1 cellular context compared by ENCODE assay signal in the genomic region with DNA sequence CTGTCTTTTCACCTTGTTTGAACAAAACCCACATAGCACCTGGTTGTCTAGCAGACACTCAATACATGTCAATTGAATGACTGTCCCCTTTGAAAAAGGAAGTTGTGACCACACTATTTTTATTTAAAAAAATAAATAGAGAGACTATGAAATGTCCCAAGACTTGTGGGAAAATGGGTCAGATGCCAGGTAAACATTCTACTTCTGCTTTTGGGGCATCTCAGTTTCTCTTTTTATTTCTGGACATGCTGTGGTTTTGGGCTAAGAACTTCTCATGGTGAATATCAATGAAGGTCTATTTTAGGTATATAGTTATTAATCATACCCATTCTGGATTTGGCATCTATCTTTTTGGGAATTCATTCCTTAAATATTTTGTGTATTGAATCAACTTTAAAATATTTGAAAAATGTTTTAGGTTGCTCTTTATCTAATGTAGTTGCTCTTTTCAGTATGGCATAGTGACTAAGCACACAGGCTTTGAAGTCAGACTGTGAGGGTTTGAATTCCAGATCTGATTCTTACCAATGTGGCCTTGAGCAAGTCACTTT.
A peak's percentile ranks its signal among the peaks of the same experiment; 100 is the strongest.
TF ChIP-seq lines count a peak whose summit lies in the region.

No MANE protein-coding gene starts in this region.

TF ChIP-seq in GM12878, 131 proteins besides CTCF, POLR2A, EP300 and RAD21 (continued from another document and continues in another):
- TF ChIP-seq MLLT1 (IDR thresholded peaks at IDR 0.05) (no peak), E4F1 (IDR thresholded peaks at IDR 0.05; ENCODE audit: borderline replicate concordance, partially characterized antibody) (no peak), RELA (IDR thresholded peaks at IDR 0.05; ENCODE audit: borderline replicate concordance, partially characterized antibody) (no peak), EED (IDR thresholded peaks at IDR 0.05; ENCODE audit: low read depth) (no peak), IRF4 (IDR thresholded peaks at IDR 0.05; ENCODE audit: low read depth, low read length) (no peak), PBX3 (IDR thresholded peaks at IDR 0.05; ENCODE audit: insufficient replicate concordance, low read depth, low read length) (no peak), TBL1XR1 (IDR thresholded peaks at IDR 0.05; ENCODE audit: low read depth, low read length) (no peak), NFYA (IDR thresholded peaks at IDR 0.05; ENCODE audit: borderline replicate concordance, low read depth, low read length) (no peak), ZBTB11 (CRISPR knock-in tag; IDR thresholded peaks at IDR 0.05) (no peak), MXI1 (IDR thresholded peaks at IDR 0.05; ENCODE audit: low read depth, low read length) (no peak), NBN (IDR thresholded peaks at IDR 0.05) (0 out of 2 replicates have a peak, but pooled peaks have one; percentile 27), HDAC6 (IDR thresholded peaks at IDR 0.05; ENCODE audit: unreplicated experiment) (no peak), PML (IDR thresholded peaks at IDR 0.05; ENCODE audit: low read length) (no peak), SIX5 (IDR thresholded peaks at IDR 0.05; ENCODE audit: low read depth, low read length, severe bottlenecking) (no peak), KAT2A (conservative IDR thresholded peaks at IDR 0.05; ENCODE audit: control insufficient read depth, low read depth, low read length) (no peak), GABPA (IDR thresholded peaks at IDR 0.05; ENCODE audit: low read depth) (no peak), SPI1 (IDR thresholded peaks at IDR 0.05; ENCODE audit: borderline replicate concordance, insufficient read depth, low read depth, low read length) (peak; percentile 27; the same call in 1 of the 2 replicates), TARDBP (IDR thresholded peaks at IDR 0.05; ENCODE audit: borderline replicate concordance) (no peak), SUPT20H (IDR thresholded peaks at IDR 0.05; ENCODE audit: borderline replicate concordance, control insufficient read depth, low read depth, low read length) (no peak), RAD51 (IDR thresholded peaks at IDR 0.05) (no peak), CHD1 (IDR thresholded peaks at IDR 0.05; ENCODE audit: low read depth, low read length) (no peak), MYB (IDR thresholded peaks at IDR 0.05; ENCODE audit: borderline replicate concordance, low read depth, low read length) (no peak)
- TF ChIP-seq, protein P1, sequence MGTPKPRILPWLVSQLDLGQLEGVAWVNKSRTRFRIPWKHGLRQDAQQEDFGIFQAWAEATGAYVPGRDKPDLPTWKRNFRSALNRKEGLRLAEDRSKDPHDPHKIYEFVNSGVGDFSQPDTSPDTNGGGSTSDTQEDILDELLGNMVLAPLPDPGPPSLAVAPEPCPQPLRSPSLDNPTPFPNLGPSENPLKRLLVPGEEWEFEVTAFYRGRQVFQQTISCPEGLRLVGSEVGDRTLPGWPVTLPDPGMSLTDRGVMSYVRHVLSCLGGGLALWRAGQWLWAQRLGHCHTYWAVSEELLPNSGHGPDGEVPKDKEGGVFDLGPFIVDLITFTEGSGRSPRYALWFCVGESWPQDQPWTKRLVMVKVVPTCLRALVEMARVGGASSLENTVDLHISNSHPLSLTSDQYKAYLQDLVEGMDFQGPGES (IDR thresholded peaks at IDR 0.05): no peak
- TF ChIP-seq, protein P2, sequence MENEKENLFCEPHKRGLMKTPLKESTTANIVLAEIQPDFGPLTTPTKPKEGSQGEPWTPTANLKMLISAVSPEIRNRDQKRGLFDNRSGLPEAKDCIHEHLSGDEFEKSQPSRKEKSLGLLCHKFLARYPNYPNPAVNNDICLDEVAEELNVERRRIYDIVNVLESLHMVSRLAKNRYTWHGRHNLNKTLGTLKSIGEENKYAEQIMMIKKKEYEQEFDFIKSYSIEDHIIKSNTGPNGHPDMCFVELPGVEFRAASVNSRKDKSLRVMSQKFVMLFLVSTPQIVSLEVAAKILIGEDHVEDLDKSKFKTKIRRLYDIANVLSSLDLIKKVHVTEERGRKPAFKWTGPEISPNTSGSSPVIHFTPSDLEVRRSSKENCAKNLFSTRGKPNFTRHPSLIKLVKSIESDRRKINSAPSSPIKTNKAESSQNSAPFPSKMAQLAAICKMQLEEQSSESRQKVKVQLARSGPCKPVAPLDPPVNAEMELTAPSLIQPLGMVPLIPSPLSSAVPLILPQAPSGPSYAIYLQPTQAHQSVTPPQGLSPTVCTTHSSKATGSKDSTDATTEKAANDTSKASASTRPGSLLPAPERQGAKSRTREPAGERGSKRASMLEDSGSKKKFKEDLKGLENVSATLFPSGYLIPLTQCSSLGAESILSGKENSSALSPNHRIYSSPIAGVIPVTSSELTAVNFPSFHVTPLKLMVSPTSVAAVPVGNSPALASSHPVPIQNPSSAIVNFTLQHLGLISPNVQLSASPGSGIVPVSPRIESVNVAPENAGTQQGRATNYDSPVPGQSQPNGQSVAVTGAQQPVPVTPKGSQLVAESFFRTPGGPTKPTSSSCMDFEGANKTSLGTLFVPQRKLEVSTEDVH (IDR thresholded peaks at IDR 0.05; ENCODE audit: low read depth, partially characterized antibody): no peak
- TF ChIP-seq, protein P3, sequence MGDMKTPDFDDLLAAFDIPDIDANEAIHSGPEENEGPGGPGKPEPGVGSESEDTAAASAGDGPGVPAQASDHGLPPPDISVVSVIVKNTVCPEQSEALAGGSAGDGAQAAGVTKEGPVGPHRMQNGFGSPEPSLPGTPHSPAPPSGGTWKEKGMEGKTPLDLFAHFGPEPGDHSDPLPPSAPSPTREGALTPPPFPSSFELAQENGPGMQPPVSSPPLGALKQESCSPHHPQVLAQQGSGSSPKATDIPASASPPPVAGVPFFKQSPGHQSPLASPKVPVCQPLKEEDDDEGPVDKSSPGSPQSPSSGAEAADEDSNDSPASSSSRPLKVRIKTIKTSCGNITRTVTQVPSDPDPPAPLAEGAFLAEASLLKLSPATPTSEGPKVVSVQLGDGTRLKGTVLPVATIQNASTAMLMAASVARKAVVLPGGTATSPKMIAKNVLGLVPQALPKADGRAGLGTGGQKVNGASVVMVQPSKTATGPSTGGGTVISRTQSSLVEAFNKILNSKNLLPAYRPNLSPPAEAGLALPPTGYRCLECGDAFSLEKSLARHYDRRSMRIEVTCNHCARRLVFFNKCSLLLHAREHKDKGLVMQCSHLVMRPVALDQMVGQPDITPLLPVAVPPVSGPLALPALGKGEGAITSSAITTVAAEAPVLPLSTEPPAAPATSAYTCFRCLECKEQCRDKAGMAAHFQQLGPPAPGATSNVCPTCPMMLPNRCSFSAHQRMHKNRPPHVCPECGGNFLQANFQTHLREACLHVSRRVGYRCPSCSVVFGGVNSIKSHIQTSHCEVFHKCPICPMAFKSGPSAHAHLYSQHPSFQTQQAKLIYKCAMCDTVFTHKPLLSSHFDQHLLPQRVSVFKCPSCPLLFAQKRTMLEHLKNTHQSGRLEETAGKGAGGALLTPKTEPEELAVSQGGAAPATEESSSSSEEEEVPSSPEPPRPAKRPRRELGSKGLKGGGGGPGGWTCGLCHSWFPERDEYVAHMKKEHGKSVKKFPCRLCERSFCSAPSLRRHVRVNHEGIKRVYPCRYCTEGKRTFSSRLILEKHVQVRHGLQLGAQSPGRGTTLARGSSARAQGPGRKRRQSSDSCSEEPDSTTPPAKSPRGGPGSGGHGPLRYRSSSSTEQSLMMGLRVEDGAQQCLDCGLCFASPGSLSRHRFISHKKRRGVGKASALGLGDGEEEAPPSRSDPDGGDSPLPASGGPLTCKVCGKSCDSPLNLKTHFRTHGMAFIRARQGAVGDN (IDR thresholded peaks at IDR 0.05): no peak
- TF ChIP-seq, protein P4, sequence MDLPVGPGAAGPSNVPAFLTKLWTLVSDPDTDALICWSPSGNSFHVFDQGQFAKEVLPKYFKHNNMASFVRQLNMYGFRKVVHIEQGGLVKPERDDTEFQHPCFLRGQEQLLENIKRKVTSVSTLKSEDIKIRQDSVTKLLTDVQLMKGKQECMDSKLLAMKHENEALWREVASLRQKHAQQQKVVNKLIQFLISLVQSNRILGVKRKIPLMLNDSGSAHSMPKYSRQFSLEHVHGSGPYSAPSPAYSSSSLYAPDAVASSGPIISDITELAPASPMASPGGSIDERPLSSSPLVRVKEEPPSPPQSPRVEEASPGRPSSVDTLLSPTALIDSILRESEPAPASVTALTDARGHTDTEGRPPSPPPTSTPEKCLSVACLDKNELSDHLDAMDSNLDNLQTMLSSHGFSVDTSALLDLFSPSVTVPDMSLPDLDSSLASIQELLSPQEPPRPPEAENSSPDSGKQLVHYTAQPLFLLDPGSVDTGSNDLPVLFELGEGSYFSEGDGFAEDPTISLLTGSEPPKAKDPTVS (IDR thresholded peaks at IDR 0.05; ENCODE audit: low read depth, low read length): no peak
- TF ChIP-seq, protein P5, sequence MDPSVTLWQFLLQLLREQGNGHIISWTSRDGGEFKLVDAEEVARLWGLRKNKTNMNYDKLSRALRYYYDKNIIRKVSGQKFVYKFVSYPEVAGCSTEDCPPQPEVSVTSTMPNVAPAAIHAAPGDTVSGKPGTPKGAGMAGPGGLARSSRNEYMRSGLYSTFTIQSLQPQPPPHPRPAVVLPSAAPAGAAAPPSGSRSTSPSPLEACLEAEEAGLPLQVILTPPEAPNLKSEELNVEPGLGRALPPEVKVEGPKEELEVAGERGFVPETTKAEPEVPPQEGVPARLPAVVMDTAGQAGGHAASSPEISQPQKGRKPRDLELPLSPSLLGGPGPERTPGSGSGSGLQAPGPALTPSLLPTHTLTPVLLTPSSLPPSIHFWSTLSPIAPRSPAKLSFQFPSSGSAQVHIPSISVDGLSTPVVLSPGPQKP (IDR thresholded peaks at IDR 0.05; ENCODE audit: low read depth, low read length): no peak
